In the genomic region with DNA sequence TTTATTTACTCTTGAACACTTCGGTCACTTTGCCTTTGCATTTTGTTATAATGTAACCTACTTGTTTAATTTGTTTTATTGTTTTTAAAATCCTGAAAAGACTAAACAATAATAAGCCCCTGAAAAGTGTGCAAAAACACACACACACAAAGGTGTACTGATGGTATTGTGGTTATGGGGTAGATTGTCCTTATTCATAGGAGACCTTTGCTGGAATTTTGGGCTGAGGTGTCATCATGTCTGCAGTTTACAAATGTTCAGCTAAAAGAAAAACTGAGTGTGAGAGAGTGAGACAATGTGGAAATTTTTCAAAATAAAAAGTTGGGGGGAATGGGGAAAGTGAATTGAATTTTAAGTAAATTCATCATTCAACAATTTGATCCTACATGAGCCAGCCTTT, we compare ENCODE assay signal across 2 cellular contexts.
TF ChIP-seq lines count a peak whose summit lies in the region.

No MANE protein-coding gene starts in this region.

TF ChIP-seq in SK-N-SH treated with all-trans-retinoic acid at 6 μM for 48 hours, 23 proteins besides CTCF, POLR2A, EP300 and RAD21 (continued from another document):
- TF ChIP-seq PPARA (CRISPR knock-in tag; IDR thresholded peaks at IDR 0.05; ENCODE audit: borderline replicate concordance) (no peak), SNAI2 (CRISPR knock-in tag; IDR thresholded peaks at IDR 0.05) (no peak), OSR1 (CRISPR knock-in tag; IDR thresholded peaks at IDR 0.05) (no peak), ZNF70 (CRISPR knock-in tag; IDR thresholded peaks at IDR 0.05) (no peak), ISL1 (CRISPR knock-in tag; IDR thresholded peaks at IDR 0.05) (no peak), RARB (CRISPR knock-in tag; IDR thresholded peaks at IDR 0.05) (no peak), ZNF565 (CRISPR knock-in tag; conservative IDR thresholded peaks at IDR 0.05; ENCODE audit: low read depth) (no peak), ZNF8 (CRISPR knock-in tag; IDR thresholded peaks at IDR 0.05) (no peak)
- TF ChIP-seq, protein P1, sequence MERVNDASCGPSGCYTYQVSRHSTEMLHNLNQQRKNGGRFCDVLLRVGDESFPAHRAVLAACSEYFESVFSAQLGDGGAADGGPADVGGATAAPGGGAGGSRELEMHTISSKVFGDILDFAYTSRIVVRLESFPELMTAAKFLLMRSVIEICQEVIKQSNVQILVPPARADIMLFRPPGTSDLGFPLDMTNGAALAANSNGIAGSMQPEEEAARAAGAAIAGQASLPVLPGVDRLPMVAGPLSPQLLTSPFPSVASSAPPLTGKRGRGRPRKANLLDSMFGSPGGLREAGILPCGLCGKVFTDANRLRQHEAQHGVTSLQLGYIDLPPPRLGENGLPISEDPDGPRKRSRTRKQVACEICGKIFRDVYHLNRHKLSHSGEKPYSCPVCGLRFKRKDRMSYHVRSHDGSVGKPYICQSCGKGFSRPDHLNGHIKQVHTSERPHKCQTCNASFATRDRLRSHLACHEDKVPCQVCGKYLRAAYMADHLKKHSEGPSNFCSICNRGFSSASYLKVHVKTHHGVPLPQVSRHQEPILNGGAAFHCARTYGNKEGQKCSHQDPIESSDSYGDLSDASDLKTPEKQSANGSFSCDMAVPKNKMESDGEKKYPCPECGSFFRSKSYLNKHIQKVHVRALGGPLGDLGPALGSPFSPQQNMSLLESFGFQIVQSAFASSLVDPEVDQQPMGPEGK (CRISPR knock-in tag; IDR thresholded peaks at IDR 0.05; ENCODE audit: borderline replicate concordance), result no peak
- TF ChIP-seq, protein P2, sequence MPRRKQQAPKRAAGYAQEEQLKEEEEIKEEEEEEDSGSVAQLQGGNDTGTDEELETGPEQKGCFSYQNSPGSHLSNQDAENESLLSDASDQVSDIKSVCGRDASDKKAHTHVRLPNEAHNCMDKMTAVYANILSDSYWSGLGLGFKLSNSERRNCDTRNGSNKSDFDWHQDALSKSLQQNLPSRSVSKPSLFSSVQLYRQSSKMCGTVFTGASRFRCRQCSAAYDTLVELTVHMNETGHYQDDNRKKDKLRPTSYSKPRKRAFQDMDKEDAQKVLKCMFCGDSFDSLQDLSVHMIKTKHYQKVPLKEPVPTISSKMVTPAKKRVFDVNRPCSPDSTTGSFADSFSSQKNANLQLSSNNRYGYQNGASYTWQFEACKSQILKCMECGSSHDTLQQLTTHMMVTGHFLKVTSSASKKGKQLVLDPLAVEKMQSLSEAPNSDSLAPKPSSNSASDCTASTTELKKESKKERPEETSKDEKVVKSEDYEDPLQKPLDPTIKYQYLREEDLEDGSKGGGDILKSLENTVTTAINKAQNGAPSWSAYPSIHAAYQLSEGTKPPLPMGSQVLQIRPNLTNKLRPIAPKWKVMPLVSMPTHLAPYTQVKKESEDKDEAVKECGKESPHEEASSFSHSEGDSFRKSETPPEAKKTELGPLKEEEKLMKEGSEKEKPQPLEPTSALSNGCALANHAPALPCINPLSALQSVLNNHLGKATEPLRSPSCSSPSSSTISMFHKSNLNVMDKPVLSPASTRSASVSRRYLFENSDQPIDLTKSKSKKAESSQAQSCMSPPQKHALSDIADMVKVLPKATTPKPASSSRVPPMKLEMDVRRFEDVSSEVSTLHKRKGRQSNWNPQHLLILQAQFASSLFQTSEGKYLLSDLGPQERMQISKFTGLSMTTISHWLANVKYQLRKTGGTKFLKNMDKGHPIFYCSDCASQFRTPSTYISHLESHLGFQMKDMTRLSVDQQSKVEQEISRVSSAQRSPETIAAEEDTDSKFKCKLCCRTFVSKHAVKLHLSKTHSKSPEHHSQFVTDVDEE (CRISPR knock-in tag; IDR thresholded peaks at IDR 0.05), result no peak
TF ChIP-seq in SK-N-SH treated with all-trans-retinoic acid at 6 μM for 48 hours: peak in this region for 0.

TF ChIP-seq in GM23338, 12 proteins besides CTCF, POLR2A, EP300 and RAD21 (continued from another document):
- TF ChIP-seq, protein P3, sequence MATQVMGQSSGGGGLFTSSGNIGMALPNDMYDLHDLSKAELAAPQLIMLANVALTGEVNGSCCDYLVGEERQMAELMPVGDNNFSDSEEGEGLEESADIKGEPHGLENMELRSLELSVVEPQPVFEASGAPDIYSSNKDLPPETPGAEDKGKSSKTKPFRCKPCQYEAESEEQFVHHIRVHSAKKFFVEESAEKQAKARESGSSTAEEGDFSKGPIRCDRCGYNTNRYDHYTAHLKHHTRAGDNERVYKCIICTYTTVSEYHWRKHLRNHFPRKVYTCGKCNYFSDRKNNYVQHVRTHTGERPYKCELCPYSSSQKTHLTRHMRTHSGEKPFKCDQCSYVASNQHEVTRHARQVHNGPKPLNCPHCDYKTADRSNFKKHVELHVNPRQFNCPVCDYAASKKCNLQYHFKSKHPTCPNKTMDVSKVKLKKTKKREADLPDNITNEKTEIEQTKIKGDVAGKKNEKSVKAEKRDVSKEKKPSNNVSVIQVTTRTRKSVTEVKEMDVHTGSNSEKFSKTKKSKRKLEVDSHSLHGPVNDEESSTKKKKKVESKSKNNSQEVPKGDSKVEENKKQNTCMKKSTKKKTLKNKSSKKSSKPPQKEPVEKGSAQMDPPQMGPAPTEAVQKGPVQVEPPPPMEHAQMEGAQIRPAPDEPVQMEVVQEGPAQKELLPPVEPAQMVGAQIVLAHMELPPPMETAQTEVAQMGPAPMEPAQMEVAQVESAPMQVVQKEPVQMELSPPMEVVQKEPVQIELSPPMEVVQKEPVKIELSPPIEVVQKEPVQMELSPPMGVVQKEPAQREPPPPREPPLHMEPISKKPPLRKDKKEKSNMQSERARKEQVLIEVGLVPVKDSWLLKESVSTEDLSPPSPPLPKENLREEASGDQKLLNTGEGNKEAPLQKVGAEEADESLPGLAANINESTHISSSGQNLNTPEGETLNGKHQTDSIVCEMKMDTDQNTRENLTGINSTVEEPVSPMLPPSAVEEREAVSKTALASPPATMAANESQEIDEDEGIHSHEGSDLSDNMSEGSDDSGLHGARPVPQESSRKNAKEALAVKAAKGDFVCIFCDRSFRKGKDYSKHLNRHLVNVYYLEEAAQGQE (IDR thresholded peaks at IDR 0.05; ENCODE audit: unreplicated experiment), result no peak
- TF ChIP-seq NANOG (IDR thresholded peaks at IDR 0.05; ENCODE audit: borderline replicate concordance) (no peak), POLR2AphosphoS5 (IDR thresholded peaks at IDR 0.05; ENCODE audit: low read depth) (no peak), ZNF114 (CRISPR knock-in tag; IDR thresholded peaks at IDR 0.05) (no peak), STAT1 (IDR thresholded peaks at IDR 0.05; ENCODE audit: unreplicated experiment) (no peak), EZH2phosphoT487 (IDR thresholded peaks at IDR 0.05; ENCODE audit: unreplicated experiment) (no peak), EZH2 (IDR thresholded peaks at IDR 0.05; ENCODE audit: low read depth, unreplicated experiment) (no peak), ZNF331 (CRISPR knock-in tag; IDR thresholded peaks at IDR 0.05; ENCODE audit: low read depth) (no peak)
- TF ChIP-seq, protein P4, sequence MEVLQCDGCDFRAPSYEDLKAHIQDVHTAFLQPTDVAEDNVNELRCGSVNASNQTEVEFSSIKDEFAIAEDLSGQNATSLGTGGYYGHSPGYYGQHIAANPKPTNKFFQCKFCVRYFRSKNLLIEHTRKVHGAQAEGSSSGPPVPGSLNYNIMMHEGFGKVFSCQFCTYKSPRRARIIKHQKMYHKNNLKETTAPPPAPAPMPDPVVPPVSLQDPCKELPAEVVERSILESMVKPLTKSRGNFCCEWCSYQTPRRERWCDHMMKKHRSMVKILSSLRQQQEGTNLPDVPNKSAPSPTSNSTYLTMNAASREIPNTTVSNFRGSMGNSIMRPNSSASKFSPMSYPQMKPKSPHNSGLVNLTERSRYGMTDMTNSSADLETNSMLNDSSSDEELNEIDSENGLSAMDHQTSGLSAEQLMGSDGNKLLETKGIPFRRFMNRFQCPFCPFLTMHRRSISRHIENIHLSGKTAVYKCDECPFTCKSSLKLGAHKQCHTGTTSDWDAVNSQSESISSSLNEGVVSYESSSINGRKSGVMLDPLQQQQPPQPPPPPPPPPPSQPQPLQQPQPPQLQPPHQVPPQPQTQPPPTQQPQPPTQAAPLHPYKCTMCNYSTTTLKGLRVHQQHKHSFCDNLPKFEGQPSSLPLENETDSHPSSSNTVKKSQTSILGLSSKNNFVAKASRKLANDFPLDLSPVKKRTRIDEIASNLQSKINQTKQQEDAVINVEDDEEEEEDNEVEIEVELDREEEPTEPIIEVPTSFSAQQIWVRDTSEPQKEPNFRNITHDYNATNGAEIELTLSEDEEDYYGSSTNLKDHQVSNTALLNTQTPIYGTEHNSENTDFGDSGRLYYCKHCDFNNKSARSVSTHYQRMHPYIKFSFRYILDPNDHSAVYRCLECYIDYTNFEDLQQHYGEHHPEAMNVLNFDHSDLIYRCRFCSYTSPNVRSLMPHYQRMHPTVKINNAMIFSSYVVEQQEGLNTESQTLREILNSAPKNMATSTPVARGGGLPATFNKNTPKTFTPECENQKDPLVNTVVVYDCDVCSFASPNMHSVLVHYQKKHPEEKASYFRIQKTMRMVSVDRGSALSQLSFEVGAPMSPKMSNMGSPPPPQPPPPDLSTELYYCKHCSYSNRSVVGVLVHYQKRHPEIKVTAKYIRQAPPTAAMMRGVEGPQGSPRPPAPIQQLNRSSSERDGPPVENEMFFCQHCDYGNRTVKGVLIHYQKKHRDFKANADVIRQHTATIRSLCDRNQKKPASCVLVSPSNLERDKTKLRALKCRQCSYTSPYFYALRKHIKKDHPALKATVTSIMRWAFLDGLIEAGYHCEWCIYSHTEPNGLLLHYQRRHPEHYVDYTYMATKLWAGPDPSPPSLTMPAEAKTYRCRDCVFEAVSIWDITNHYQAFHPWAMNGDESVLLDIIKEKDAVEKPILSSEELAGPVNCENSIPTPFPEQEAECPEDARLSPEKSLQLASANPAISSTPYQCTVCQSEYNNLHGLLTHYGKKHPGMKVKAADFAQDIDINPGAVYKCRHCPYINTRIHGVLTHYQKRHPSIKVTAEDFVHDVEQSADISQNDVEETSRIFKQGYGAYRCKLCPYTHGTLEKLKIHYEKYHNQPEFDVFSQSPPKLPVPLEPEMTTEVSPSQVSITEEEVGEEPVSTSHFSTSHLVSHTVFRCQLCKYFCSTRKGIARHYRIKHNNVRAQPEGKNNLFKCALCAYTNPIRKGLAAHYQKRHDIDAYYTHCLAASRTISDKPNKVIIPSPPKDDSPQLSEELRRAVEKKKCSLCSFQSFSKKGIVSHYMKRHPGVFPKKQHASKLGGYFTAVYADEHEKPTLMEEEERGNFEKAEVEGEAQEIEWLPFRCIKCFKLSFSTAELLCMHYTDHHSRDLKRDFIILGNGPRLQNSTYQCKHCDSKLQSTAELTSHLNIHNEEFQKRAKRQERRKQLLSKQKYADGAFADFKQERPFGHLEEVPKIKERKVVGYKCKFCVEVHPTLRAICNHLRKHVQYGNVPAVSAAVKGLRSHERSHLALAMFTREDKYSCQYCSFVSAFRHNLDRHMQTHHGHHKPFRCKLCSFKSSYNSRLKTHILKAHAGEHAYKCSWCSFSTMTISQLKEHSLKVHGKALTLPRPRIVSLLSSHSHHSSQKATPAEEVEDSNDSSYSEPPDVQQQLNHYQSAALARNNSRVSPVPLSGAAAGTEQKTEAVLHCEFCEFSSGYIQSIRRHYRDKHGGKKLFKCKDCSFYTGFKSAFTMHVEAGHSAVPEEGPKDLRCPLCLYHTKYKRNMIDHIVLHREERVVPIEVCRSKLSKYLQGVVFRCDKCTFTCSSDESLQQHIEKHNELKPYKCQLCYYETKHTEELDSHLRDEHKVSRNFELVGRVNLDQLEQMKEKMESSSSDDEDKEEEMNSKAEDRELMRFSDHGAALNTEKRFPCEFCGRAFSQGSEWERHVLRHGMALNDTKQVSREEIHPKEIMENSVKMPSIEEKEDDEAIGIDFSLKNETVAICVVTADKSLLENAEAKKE (CRISPR knock-in tag; IDR thresholded peaks at IDR 0.05), result no peak
- TF ChIP-seq, protein P5, sequence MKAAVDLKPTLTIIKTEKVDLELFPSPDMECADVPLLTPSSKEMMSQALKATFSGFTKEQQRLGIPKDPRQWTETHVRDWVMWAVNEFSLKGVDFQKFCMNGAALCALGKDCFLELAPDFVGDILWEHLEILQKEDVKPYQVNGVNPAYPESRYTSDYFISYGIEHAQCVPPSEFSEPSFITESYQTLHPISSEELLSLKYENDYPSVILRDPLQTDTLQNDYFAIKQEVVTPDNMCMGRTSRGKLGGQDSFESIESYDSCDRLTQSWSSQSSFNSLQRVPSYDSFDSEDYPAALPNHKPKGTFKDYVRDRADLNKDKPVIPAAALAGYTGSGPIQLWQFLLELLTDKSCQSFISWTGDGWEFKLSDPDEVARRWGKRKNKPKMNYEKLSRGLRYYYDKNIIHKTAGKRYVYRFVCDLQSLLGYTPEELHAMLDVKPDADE (IDR thresholded peaks at IDR 0.05), result no peak
